ENCODE assay signal across 14 cellular contexts in genomic region chr3:15800327-15800726, GRCh38. TPM values are rescaled to one million over a fixed set of nuclear protein-coding genes. Genes with fewer than 3 reads are reported as not detected.
DNase-seq lines count a peak whose midpoint lies in the region; ATAC-seq, FAIRE-seq and TF ChIP-seq lines count a peak whose summit lies in the region.
"Had no signal": no experiment of that assay in that cellular context is flagged by ENCODE, and none has a peak within 500 bp of the region (broad histone marks: within the 10 kb centered on the region; RNA-seq: fewer than 3 reads in every experiment).

No MANE protein-coding gene starts in this region.

- no peaks in the 10 kb centered on the region for H3K27me3 Mint-ChIP-seq in Calu3 (ENCODE audit: unreplicated experiment)

- POLR2A ChIA-PET in GM12878 (lab: Charles Lee), result interaction anchor here (1.1 to 2.8 kb wide), 6 partner anchors 13 to 166 kb away, joined by 3 to 10 read pairs (median 4); no protein-coding TSS in a partner anchor

- H3K36me3 ChIP-seq in Loucy (ENCODE audit: insufficient read depth, low read length) (no peaks in the 10 kb centered on the region), GM12878 (ENCODE audit: control insufficient read depth in 2 of 2, insufficient read depth in 2 of 2, low read length in 1 of 2) (no peaks in the 10 kb centered on the region), osteoblast (ENCODE audit: insufficient read depth, low read length) (no peaks in the 10 kb centered on the region), HAP-1 (replicated peaks) (no peaks in the 10 kb centered on the region)
- H3K36me3 ChIP-seq: heart right ventricle had no signal

- no peak for TF ChIP-seq CTCF in Loucy (conservative IDR thresholded peaks at IDR 0.05; ENCODE audit: low read length)
- no peak for TF ChIP-seq CTCF in GM12878 (IDR thresholded peaks at IDR 0.05 in 2 of 3, conservative IDR thresholded peaks at IDR 0.05 in 1 of 3; ENCODE audit: control insufficient read depth in 2 of 3, extremely low read depth in 1 of 3, insufficient read depth in 1 of 3, low read depth in 3 of 3, low read length in 3 of 3)
- no peak for TF ChIP-seq CTCF in osteoblast (IDR thresholded peaks at IDR 0.05; ENCODE audit: extremely low read depth, low read depth, low read length)
- TF ChIP-seq CTCF in Calu3 (IDR thresholded peaks at IDR 0.05; ENCODE audit: unreplicated experiment), result no peak

- H3K27ac ChIP-seq in GM12878 (ENCODE audit: control insufficient read depth, insufficient read depth) (peak overlapping the region; percentile 20), osteoblast (ENCODE audit: low read depth, low read length) (peak overlapping the region; percentile 40)
- H3K27ac ChIP-seq: SK-N-MC had no signal

- peaks cover 9% of the 10 kb centered on the region; the same call in 1 of the 2 replicates for H3F3A ChIP-seq in Loucy (ENCODE audit: low read depth)

- no peak for TF ChIP-seq RAD21 in GM12878 (IDR thresholded peaks at IDR 0.05; ENCODE audit: insufficient read depth, low read depth, low read length)

- no peak for TF ChIP-seq EP300 in GM12878 (IDR thresholded peaks at IDR 0.05; ENCODE audit: borderline replicate concordance in 1 of 2, control insufficient read depth in 1 of 2, low read depth in 2 of 2, low read length in 2 of 2)

- DNase-seq in GM12891 (ENCODE audit: insufficient read length, low spot score) (no peak), GM12878 (ENCODE audit: low read depth, low spot score) (no peak), osteoblast (ENCODE audit: insufficient read length, low spot score, missing footprints) (no peak), HAP-1 (ENCODE audit: low spot score in 2 of 2) (no peak), Calu3 (no peak)
- DNase-seq: heart right ventricle; NCI-H1417 treated with DMSO at 0.1 percent for 48 hours; NCI-H774; stimulated activated naive CD8-positive, alpha-beta T cell treated with anti-CD3 and anti-CD28 coated beads, Interleukin-15, Interleukin-2, amounts not matched to agents 100 U/mL and 50 U/mL, for 24 hours had no signal

- H3K9me2 ChIP-seq in Loucy (replicated peaks; ENCODE audit: low read depth, low read length), result no peaks in the 10 kb centered on the region

- no peaks in the 10 kb centered on the region for H3K9me3 Mint-ChIP-seq in Calu3 (ENCODE audit: low read depth, unreplicated experiment)
- H3K9me3 Mint-ChIP-seq: GM23338 had no signal

- H3K27me3 ChIP-seq in Loucy (ENCODE audit: insufficient read depth, low read length, poor library complexity, severe bottlenecking), result no peaks in the 10 kb centered on the region
- no peaks in the 10 kb centered on the region for H3K27me3 ChIP-seq in GM12878 (replicated peaks in 1 of 2; ENCODE audit: control insufficient read depth in 2 of 2, insufficient read depth in 2 of 2, low read length in 1 of 2)
- H3K27me3 ChIP-seq in osteoblast (ENCODE audit: insufficient read depth, low read length), result no peaks in the 10 kb centered on the region
- H3K27me3 ChIP-seq in HAP-1 (ENCODE audit: low read depth), result no peaks in the 10 kb centered on the region
- H3K27me3 ChIP-seq: heart right ventricle had no signal

- peak; percentile 43 for FAIRE-seq in GM12891 (lab: Jason Lieb, UNC)
- FAIRE-seq in GM12878 (lab: Jason Lieb, UNC), result no peak
- FAIRE-seq: HTR-8/SVneo had no signal

- H3K4me1 ChIP-seq in Loucy (ENCODE audit: insufficient read depth, low read length, poor library complexity, severe bottlenecking) (peaks cover 92% of the 10 kb centered on the region), GM12878 (ENCODE audit: control insufficient read depth, insufficient read depth, low read length) (peaks cover 37% of the 10 kb centered on the region), osteoblast (ENCODE audit: insufficient read depth, low read length) (peaks cover 38% of the 10 kb centered on the region), HAP-1 (peaks cover 36% of the 10 kb centered on the region)

- H4K20me1 ChIP-seq in Loucy (ENCODE audit: insufficient read depth, low read length, poor library complexity, severe bottlenecking) (peaks cover 18% of the 10 kb centered on the region), GM12878 (ENCODE audit: control insufficient read depth, insufficient read depth) (no peaks in the 10 kb centered on the region), osteoblast (ENCODE audit: insufficient read depth, low read length) (no peaks in the 10 kb centered on the region)

- H3K9me3 ChIP-seq in Loucy (ENCODE audit: insufficient read depth, low read depth, low read length) (no peaks in the 10 kb centered on the region), GM12878 (replicated peaks; ENCODE audit: control insufficient read depth, insufficient read depth, low read length) (peaks cover 2% of the 10 kb centered on the region; the same call in 2 of the 3 replicates), osteoblast (ENCODE audit: low read depth, low read length) (no peaks in the 10 kb centered on the region), HAP-1 (no peaks in the 10 kb centered on the region)
- H3K9me3 ChIP-seq: heart right ventricle had no signal

- no TSS peak for BruUV-seq in GM12878 (replicated peaks; lab: Mats Ljungman, UMichigan)
- BruUV-seq in Calu3 (replicated peaks; lab: Mats Ljungman, UMichigan), result no TSS peak

- no peak overlapping the region for H2AFZ ChIP-seq in Loucy (ENCODE audit: low read length)
- no peak overlapping the region for H2AFZ ChIP-seq in GM12878 (ENCODE audit: control insufficient read depth, low read depth, low read length)
- no peak overlapping the region for H2AFZ ChIP-seq in osteoblast (ENCODE audit: low read length)
- H2AFZ ChIP-seq: GM23338 had no signal

- H3K4me1 Mint-ChIP-seq in Calu3 (ENCODE audit: low read depth, unreplicated experiment), result peaks cover 26% of the 10 kb centered on the region

- ATAC-seq in GM12878, result no peak
- no peak for ATAC-seq in HG03521 (IDR thresholded peaks at IDR 0.05; ENCODE audit: unreplicated experiment)
- ATAC-seq: GM23338; stimulated activated naive CD8-positive, alpha-beta T cell treated with anti-CD3 and anti-CD28 coated beads, Interleukin-15, Interleukin-2, amounts not matched to agents 100 U/mL and 50 U/mL, for 24 hours had no signal

- CTCF ChIA-PET in GM12878 (lab: Yijun Ruan, JAX), result interaction anchor here (1.0 to 3.1 kb wide), 7 partner anchors 10 to 86 kb away, joined by 3 to 12 read pairs (median 5); no protein-coding TSS in a partner anchor
- CTCF ChIA-PET in Calu3 (lab: Charles Lee), result no interaction called here

- intact Hi-C loops in GM12878 (cut with micrococcal nuclease; ENCODE audit: unreplicated experiment) (no loop called here), Calu3 (cut with micrococcal nuclease; ENCODE audit: unreplicated experiment) (no loop called here)

- H3K4me3 ChIP-seq in Loucy (ENCODE audit: low read length, poor library complexity, severe bottlenecking) (peak overlapping the region; percentile 6), GM12878 (no peak overlapping the region), osteoblast (ENCODE audit: insufficient read depth, low read length) (no peak overlapping the region), HAP-1 (no peak overlapping the region)
- H3K4me3 ChIP-seq: GM23338, heart right ventricle, SK-N-MC had no signal

- H3K4me2 ChIP-seq in Loucy (ENCODE audit: low read depth, low read length, poor library complexity, severe bottlenecking), result peak overlapping the region; percentile 47
- H3K4me2 ChIP-seq in GM12878 (ENCODE audit: control insufficient read depth, insufficient read depth), result no peak overlapping the region
- H3K4me2 ChIP-seq in osteoblast (ENCODE audit: insufficient read depth, low read length), result no peak overlapping the region
- H3K4me2 ChIP-seq: GM23338 had no signal

- SMC1A ChIA-PET in GM12878 (lab: Charles Lee; ENCODE audit: uncharacterized antibody, unreplicated experiment), result interaction anchor here (1.2 to 11.4 kb wide), 8 partner anchors 8 to 170 kb away, joined by 3 to 193 read pairs (median 9); no protein-coding TSS in a partner anchor

- H3K36me3 Mint-ChIP-seq in Calu3 (ENCODE audit: insufficient read depth, unreplicated experiment), result peaks cover 5% of the 10 kb centered on the region

- RAD21 ChIA-PET in GM12878 (lab: Charles Lee; ENCODE audit: unreplicated experiment), result interaction anchor here (0.8 to 7.7 kb wide), 6 partner anchors 9 to 170 kb away, joined by 3 to 164 read pairs (median 8); no protein-coding TSS in a partner anchor

- H3K4me3 Mint-ChIP-seq in Calu3 (ENCODE audit: low read depth, unreplicated experiment), result no peak overlapping the region
- H3K4me3 Mint-ChIP-seq: GM23338 had no signal

- H3K27ac Mint-ChIP-seq in Calu3 (ENCODE audit: unreplicated experiment), result no peak overlapping the region
- H3K27ac Mint-ChIP-seq: GM23338 had no signal

- H3K9ac ChIP-seq in Loucy (ENCODE audit: low read depth, low read length, poor library complexity, severe bottlenecking), result peak overlapping the region; percentile 57
- H3K9ac ChIP-seq in GM12878 (ENCODE audit: control insufficient read depth, insufficient read depth, low read length), result no peak overlapping the region

- no peak for TF ChIP-seq POLR2A in GM12891 (IDR thresholded peaks at IDR 0.05; ENCODE audit: low read depth, low read length)
- TF ChIP-seq POLR2A in GM12878 (IDR thresholded peaks at IDR 0.05; ENCODE audit: low read depth, low read length), result no peak

- H3K79me2 ChIP-seq in Loucy (ENCODE audit: insufficient read depth, low read length) (peaks cover 77% of the 10 kb centered on the region), GM12878 (ENCODE audit: control insufficient read depth, insufficient read depth, low read length) (peaks cover 84% of the 10 kb centered on the region), osteoblast (ENCODE audit: insufficient read depth, low read length) (peaks cover 71% of the 10 kb centered on the region)

- in situ Hi-C loops in GM12878 (cut with MboI) (loop anchor here (10.0 kb wide), 2 partner anchors 574 to 596 kb away; partner anchors contain the start of gene CAPN7), HAP-1 (cut with MboI; ENCODE audit: low sequenced_read_pairs) (no loop called here)

RNA-seq across cellular contexts. Expression of gene ANKRD28, which starts 2.5 kb away (rescaled TPM):
- polyA plus RNA-seq in GM12891 (2012; ENCODE audit: low read depth, missing spikeins), result 15.1 TPM
- total RNA-seq in GM12878 (2013; cell fraction: nucleolus; rRNA removed), result 532 and 544 TPM in 2 replicates
- 48.9 and 58.5 TPM in 2 replicates for total RNA-seq in GM12878 (2014; rRNA removed)
- total RNA-seq in GM12878 (2014; rRNA removed; fragmentation: Illumina TruSeq; extraction: Trizol), result 58.9 and 65.4 TPM in 2 replicates
- total RNA-seq in GM12878 (2021), result 51.9 and 55.4 TPM in 2 replicates
- polyA plus RNA-seq in GM12878 (2011; ENCODE audit: low read depth), result 24.0 TPM
- 105 and 132 TPM in 2 replicates for polyA plus RNA-seq in GM12878 (2011; rRNA removed)
- 45.9 and 56.4 TPM in 2 replicates for polyA plus RNA-seq in GM12878 (2011; cell fraction: cytosol; rRNA removed)
- polyA plus RNA-seq in GM12878 (2011; cell fraction: nucleus; rRNA removed), result 158 and 206 TPM in 2 replicates
- polyA plus RNA-seq in GM12878 (2012), result 24.5 and 30.8 TPM in 2 replicates
- polyA plus RNA-seq in GM12878 (2014; fragmentation: Illumina TruSeq; extraction: Trizol), result 42.3 and 50.2 TPM in 2 replicates
- polyA plus RNA-seq in GM12878 (2014; fragmentation: Nextera tagmentation; extraction: Ambion mirVana), result 10 to 100 TPM; 12.3 to 13.7 TPM
- 34.3 and 36.2 TPM in 2 replicates for polyA plus RNA-seq in GM12878 (2014; rRNA removed)
- polyA plus RNA-seq in GM12878 (2016; fragmentation: Nextera tagmentation; extraction: Ambion mirVana), result 10 to 100 TPM; 11.2 to 20.6 TPM
- 171 and 281 TPM in 2 replicates for polyA minus RNA-seq in GM12878 (2011; rRNA and poly(A)+ RNA removed)
- 37.0 and 48.7 TPM in 2 replicates for polyA minus RNA-seq in GM12878 (2011; cell fraction: cytosol; rRNA and poly(A)+ RNA removed)
- polyA minus RNA-seq in GM12878 (2011; cell fraction: nucleus; rRNA and poly(A)+ RNA removed), result 142 and 203 TPM in 2 replicates
- total RNA-seq in osteoblast, result 215 and 223 TPM in 2 replicates
- total RNA-seq in Calu3 (2022), result 54.2 and 57.7 TPM in 2 replicates
